Comparison of ENCODE assay signal across 8 cellular contexts in the genomic region with DNA sequence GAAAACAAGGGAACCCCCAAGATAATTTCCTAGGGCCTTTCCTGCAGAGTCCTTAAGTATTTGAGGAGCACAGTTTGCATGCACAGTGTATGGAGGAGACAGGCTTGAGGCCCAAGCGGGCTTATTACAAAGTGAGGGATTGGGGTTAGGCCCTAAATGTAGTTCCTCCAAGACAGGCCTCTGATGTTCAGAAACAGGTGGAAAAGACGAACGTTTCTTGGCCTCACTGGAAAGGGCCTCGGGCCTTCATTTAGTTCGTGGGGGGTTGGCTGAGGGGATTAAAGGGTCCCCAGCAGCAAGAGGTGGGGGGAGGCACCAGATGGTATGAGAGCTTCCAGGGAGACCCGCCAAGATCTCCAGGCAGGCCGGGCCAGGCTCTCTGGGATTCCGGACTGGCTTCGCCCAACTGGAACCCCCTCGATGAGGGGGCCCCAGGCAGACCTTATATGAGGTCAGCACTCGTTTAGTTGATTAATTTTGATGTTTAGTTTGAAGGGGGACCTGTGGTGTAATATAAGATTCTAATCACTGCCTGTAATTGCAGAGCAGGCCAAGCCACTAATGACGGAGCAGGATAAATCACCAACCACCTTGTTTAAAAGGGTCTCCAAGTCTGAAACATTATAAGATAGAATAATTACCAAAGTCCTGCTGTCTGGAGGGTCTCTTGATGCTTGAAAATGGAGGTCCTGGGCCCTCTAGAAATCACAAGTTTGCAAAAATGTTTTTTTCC. TPM values are rescaled to one million over a fixed set of nuclear protein-coding genes. Genes with fewer than 3 reads are reported as not detected.
DNase-seq lines count a peak whose midpoint lies in the region; TF ChIP-seq lines count a peak whose summit lies in the region.

No MANE protein-coding gene starts in this region.

- H3K9me3 ChIP-seq in Peyer's patch (no peaks in the 10 kb centered on the region), skeletal muscle satellite cell (replicated peaks; ENCODE audit: low read length) (no peaks in the 10 kb centered on the region)

- peak overlapping the region; percentile 97 for H3K4me2 ChIP-seq in skeletal muscle satellite cell (ENCODE audit: low read length)

- peak overlapping the region; percentile 74 to 97 (median 84) for H3K27ac ChIP-seq in Peyer's patch

- H3K9ac ChIP-seq in skeletal muscle satellite cell (ENCODE audit: low read depth, low read length) = peak overlapping the region; percentile 90

- DNase-seq in NCI-H1694 treated with DMSO at 0.1 percent for 48 hours (lab: John Stamatoyannopoulos, UW) = peak; percentile 41
- DNase-seq in NCI-H1694 (lab: John Stamatoyannopoulos, UW) = no peak
- peak in 1 of 3 donors; percentile 5 for DNase-seq in Peyer's patch
- DNase-seq in fibroblast of peridontal ligament (ENCODE audit: extremely low read depth) = peak; percentile 23
- DNase-seq in NCI-H748 treated with DMSO at 0.1 percent for 48 hours (lab: John Stamatoyannopoulos, UW) = no peak
- DNase-seq in RKO (ENCODE audit: low spot score) = no peak
- DNase-seq in NCI-H2081 treated with DMSO at 0.1 percent for 48 hours (lab: John Stamatoyannopoulos, UW) = no peak

- TF ChIP-seq POLR2A in Peyer's patch (IDR thresholded peaks at IDR 0.05) = no peak

- H3K27me3 ChIP-seq in Peyer's patch = no peaks in the 10 kb centered on the region
- H3K27me3 ChIP-seq in skeletal muscle satellite cell (ENCODE audit: control insufficient read depth, insufficient read depth, low read length) = no peaks in the 10 kb centered on the region

- H3K4me1 ChIP-seq in Peyer's patch (peaks cover 0 to 36% (median 3%) of the 10 kb centered on the region in 4 donors), skeletal muscle satellite cell (ENCODE audit: control insufficient read depth, insufficient read depth, low read length) (peaks cover 64% of the 10 kb centered on the region)

- H3K4me3 ChIP-seq in Peyer's patch (peak overlapping the region; percentile 45 to 88 (median 70)), skeletal muscle satellite cell (ENCODE audit: low read length) (peak overlapping the region; percentile 88)

- H3K36me3 ChIP-seq in Peyer's patch (peaks cover 0 to 21% (median 0%) of the 10 kb centered on the region in 3 donors), skeletal muscle satellite cell (ENCODE audit: insufficient read depth, low read length) (peaks cover 46% of the 10 kb centered on the region)

- no peak for TF ChIP-seq CTCF in Peyer's patch (IDR thresholded peaks at IDR 0.05)

RNA-seq across cellular contexts. Expression of gene HMGA1, which starts 2.0 kb away (rescaled TPM):
- total RNA-seq in Peyer's patch = 100 to 1,000 TPM in 1 of 4 donors, 10 to 100 TPM in 3; 71.3 to 102 (median 90.7) TPM
- total RNA-seq in skeletal muscle satellite cell (2012; rRNA removed) = 401 and 436 TPM in 2 replicates

RNA-seq across cellular contexts. Expression of gene SMIM29, which starts 10.1 kb away (rescaled TPM):
- 10 to 100 TPM in 3 of 4 donors, 1 to 10 TPM in 1; 8.9 to 30.5 (median 14.9) TPM for total RNA-seq in Peyer's patch
- total RNA-seq in skeletal muscle satellite cell (2012; rRNA removed) = 43.2 and 49.9 TPM in 2 replicates

Comparison
In these comparisons a context has a peak if more than half of its experiments do, and no peak if none do; other contexts are left out.
1. DNase-seq: peak in NCI-H1694 treated with DMSO at 0.1 percent for 48 hours (single experiment) and fibroblast of peridontal ligament (single experiment); none in NCI-H1694 (single experiment), NCI-H748 treated with DMSO at 0.1 percent for 48 hours (single experiment), RKO (single experiment) and NCI-H2081 treated with DMSO at 0.1 percent for 48 hours (single experiment).